8 cellular contexts compared by ENCODE assay signal in genomic region chr5:161545701-161546462, GRCh38. TPM values are rescaled to one million over a fixed set of nuclear protein-coding genes. Genes with fewer than 3 reads are reported as not detected.
A peak's percentile ranks its signal among the peaks of the same experiment; 100 is the strongest.
DNase-seq lines count a peak whose midpoint lies in the region; ATAC-seq and TF ChIP-seq lines count a peak whose summit lies in the region.

No MANE protein-coding gene starts in this region.

- peaks cover 52% of the 10 kb centered on the region for H3K27me3 ChIP-seq in suprapubic skin

- no peak overlapping the region for H3K27ac ChIP-seq in suprapubic skin

- TF ChIP-seq CTCF in epithelial cell of proximal tubule (conservative IDR thresholded peaks at IDR 0.05; ENCODE audit: low read depth, low read length) (no peak), suprapubic skin (IDR thresholded peaks at IDR 0.05) (no peak)

- H3K9me3 Mint-ChIP-seq in activated T-cell treated with anti-CD3 and anti-CD28 coated beads, Interleukin-2, amount 50 U/mL, for 24 hours, result peaks cover 2% of the 10 kb centered on the region

- TF ChIP-seq POLR2A in suprapubic skin (IDR thresholded peaks at IDR 0.05), result no peak

- WGBS in suprapubic skin, result 19% methylated on average over 13 of the region's 13 CpGs

- peaks cover 35% of the 10 kb centered on the region for H3K4me1 ChIP-seq in suprapubic skin

- peak; percentile 21 for ATAC-seq in HG03439 (IDR thresholded peaks at IDR 0.05; ENCODE audit: unreplicated experiment)
- no peak for ATAC-seq in HG02870 (IDR thresholded peaks at IDR 0.05; ENCODE audit: unreplicated experiment)

- peak overlapping the region; percentile 72 for H3K4me3 Mint-ChIP-seq in activated T-cell treated with anti-CD3 and anti-CD28 coated beads, Interleukin-2, amount 50 U/mL, for 24 hours

- peaks cover 64% of the 10 kb centered on the region for H3K27me3 Mint-ChIP-seq in activated T-cell treated with anti-CD3 and anti-CD28 coated beads, Interleukin-2, amount 50 U/mL, for 24 hours

- no peak for DNase-seq in activated T-cell treated with anti-CD3 and anti-CD28 coated beads, Interleukin-2, amount 50 U/mL, for 24 hours
- no peak for DNase-seq in activated T-cell treated with anti-CD3 and anti-CD28 coated beads for 4 hours
- no peak for DNase-seq in epithelial cell of proximal tubule (ENCODE audit: low read depth)
- DNase-seq in suprapubic skin (ENCODE audit: low spot score in 2 of 2), result no peak
- no peak for DNase-seq in NCI-H1694 (lab: John Stamatoyannopoulos, UW)
- DNase-seq in NCI-H2107 (lab: John Stamatoyannopoulos, UW), result no peak

- H3K27ac Mint-ChIP-seq in activated T-cell treated with anti-CD3 and anti-CD28 coated beads, Interleukin-2, amount 50 U/mL, for 24 hours, result no peak overlapping the region

- H3K36me3 ChIP-seq in suprapubic skin, result no peaks in the 10 kb centered on the region

- H3K36me3 Mint-ChIP-seq in activated T-cell treated with anti-CD3 and anti-CD28 coated beads, Interleukin-2, amount 50 U/mL, for 24 hours (ENCODE audit: low read depth), result no peaks in the 10 kb centered on the region

- H3K4me1 Mint-ChIP-seq in activated T-cell treated with anti-CD3 and anti-CD28 coated beads, Interleukin-2, amount 50 U/mL, for 24 hours (ENCODE audit: low read depth), result peaks cover 12% of the 10 kb centered on the region

- TF ChIP-seq EP300 in suprapubic skin (IDR thresholded peaks at IDR 0.05), result no peak

- H3K9me3 ChIP-seq in suprapubic skin, result no peaks in the 10 kb centered on the region

- H3K4me3 ChIP-seq in epithelial cell of proximal tubule (ENCODE audit: low read depth, low read length) (peak overlapping the region; percentile 63), suprapubic skin (peak overlapping the region; percentile 51)

RNA-seq across cellular contexts. Expression of gene GABRB2, which starts 0.6 kb away (rescaled TPM):
- total RNA-seq in epithelial cell of proximal tubule, result not detected in 2 replicates
- 1 to 10 TPM in 1 of 4 donors, under 1 TPM in 2, not detected in 1; 0.11 to 1.6 (median 0.24) TPM for total RNA-seq in suprapubic skin
